ENCODE assay signal across 18 cellular contexts in genomic region chr14:81275305-81275950, GRCh38. TPM values are rescaled to one million over a fixed set of nuclear protein-coding genes. Genes with fewer than 3 reads are reported as not detected.
DNase-seq lines count a peak whose midpoint lies in the region; ATAC-seq and TF ChIP-seq lines count a peak whose summit lies in the region.
"Had no signal": no experiment of that assay in that cellular context is flagged by ENCODE, and none has a peak within 500 bp of the region (broad histone marks: within the 10 kb centered on the region; RNA-seq: fewer than 3 reads in every experiment).

No MANE protein-coding gene starts in this region.

- WGBS in adrenal gland, 4 donors, result 50 to 58% (median 54%) methylated on average over 11 of the region's 11 CpGs
- 63 to 65% methylated on average over 11 of the region's 11 CpGs for WGBS in lower leg skin, 2 donors
- 68 to 80% methylated on average over 8 to 10 of the region's 11 CpGs for WGBS in gastroesophageal sphincter (ENCODE audit: low coverage in 1 of 2), 2 donors

- H3K27me3 Mint-ChIP-seq in T-helper 2 cell treated with Interferon-gamma antibody and Interleukin-4, amounts not matched to agents 5 μg/mL and 100 μg/mL, for 36 hours (ENCODE audit: low read depth), result peaks cover 5% of the 10 kb centered on the region
- H3K27me3 Mint-ChIP-seq: CD4-positive, alpha-beta T cell had no signal

- intact Hi-C loops in dorsolateral prefrontal cortex (cut with DNase I), result no loop called here
- intact Hi-C loops in gastrocnemius medialis (cut with DNase I; ENCODE audit: low total_unique reads), result no loop called here
- intact Hi-C loops in adrenal gland (cut with DNase I), result loop anchor here in 1 of 2 donors (5.0 kb wide), 1 partner anchor 177 kb away; no protein-coding TSS in a partner anchor
- intact Hi-C loops in lower leg skin (cut with DNase I; ENCODE audit: low total_unique reads), result no loop called here

- H3K9me3 Mint-ChIP-seq in T-helper 2 cell treated with Interferon-gamma antibody and Interleukin-4, amounts not matched to agents 5 μg/mL and 100 μg/mL, for 36 hours, result no peaks in the 10 kb centered on the region
- H3K9me3 Mint-ChIP-seq: activated naive CD4-positive, alpha-beta T cell treated with anti-CD3 and anti-CD28 coated beads, Interleukin-2, amount 10 ng/mL, durations not matched to agents 7 days and 5 days; activated T-cell treated with anti-CD3 and anti-CD28 coated beads, Interleukin-2, amount 50 U/mL, for 24 hours; CD4-positive, alpha-beta T cell had no signal

- DNase-seq in dorsolateral prefrontal cortex, result peak in 1 of 10 donors; percentile 7
- DNase-seq in inferior parietal cortex (ENCODE audit: extremely low spot score), result peak; percentile 23
- peak in 1 of 2 donors; percentile 25 for DNase-seq in gastrocnemius medialis
- no peak for DNase-seq in T-helper 2 cell treated with Interferon-gamma antibody and Interleukin-4, amounts not matched to agents 5 μg/mL and 100 μg/mL, for 36 hours (ENCODE audit: low spot score)
- no peak for DNase-seq in adrenal gland
- no peak for DNase-seq in lower leg skin (ENCODE audit: low spot score in 2 of 2)
- DNase-seq: activated naive CD4-positive, alpha-beta T cell treated with anti-CD3 and anti-CD28 coated beads, Interleukin-2, amount 10 ng/mL, durations not matched to agents 7 days and 5 days; activated T-cell treated with anti-CD3 and anti-CD28 coated beads, Interleukin-2, amount 50 U/mL, for 24 hours; CD4-positive, alpha-beta T cell; Karpas-422; NCI-H1930; NCI-H446; T1000 had no signal

- no peak overlapping the region for H3K27ac Mint-ChIP-seq in T-helper 2 cell treated with Interferon-gamma antibody and Interleukin-4, amounts not matched to agents 5 μg/mL and 100 μg/mL, for 36 hours
- H3K27ac Mint-ChIP-seq: activated naive CD4-positive, alpha-beta T cell treated with anti-CD3 and anti-CD28 coated beads, Interleukin-2, amount 10 ng/mL, durations not matched to agents 7 days and 5 days; activated T-cell treated with anti-CD3 and anti-CD28 coated beads, Interleukin-2, amount 50 U/mL, for 24 hours; CD4-positive, alpha-beta T cell had no signal

- H3K27me3 ChIP-seq in DOHH2 (ENCODE audit: control insufficient read depth, low read length) (peaks cover 31% of the 10 kb centered on the region), dorsolateral prefrontal cortex (no peaks in the 10 kb centered on the region), gastrocnemius medialis (no peaks in the 10 kb centered on the region), adrenal gland (no peaks in the 10 kb centered on the region), gastroesophageal sphincter (no peaks in the 10 kb centered on the region)

- no peak overlapping the region for H3K27ac ChIP-seq in DOHH2 (ENCODE audit: low read depth, low read length)
- H3K27ac ChIP-seq in dorsolateral prefrontal cortex, result peak overlapping the region in 32 of 59 donors; percentile 1 to 69 (median 36)
- H3K27ac ChIP-seq in gastrocnemius medialis, result peak overlapping the region; percentile 14 to 56 (median 36)
- no peak overlapping the region for H3K27ac ChIP-seq in adrenal gland
- no peak overlapping the region for H3K27ac ChIP-seq in gastroesophageal sphincter

- H3K4me3 ChIP-seq in DOHH2 (ENCODE audit: low read length), result no peak overlapping the region
- H3K4me3 ChIP-seq in dorsolateral prefrontal cortex, result peak overlapping the region in 40 of 59 donors; percentile 2 to 55 (median 30)
- H3K4me3 ChIP-seq in gastrocnemius medialis, result no peak overlapping the region
- H3K4me3 ChIP-seq in adrenal gland, result no peak overlapping the region
- H3K4me3 ChIP-seq in lower leg skin (ENCODE audit: low read depth, poor library complexity, severe bottlenecking), result no peak overlapping the region
- H3K4me3 ChIP-seq in gastroesophageal sphincter, result no peak overlapping the region

- no peaks in the 10 kb centered on the region for H4K20me1 ChIP-seq in DOHH2 (ENCODE audit: control insufficient read depth, insufficient read depth, low read depth, low read length)

- H3K36me3 ChIP-seq in DOHH2 (ENCODE audit: control insufficient read depth, low read length), result no peaks in the 10 kb centered on the region
- peaks cover 0 to 16% of the 10 kb centered on the region in 2 donors for H3K36me3 ChIP-seq in gastrocnemius medialis
- H3K36me3 ChIP-seq in adrenal gland (replicated peaks in 1 of 2), result no peaks in the 10 kb centered on the region
- no peaks in the 10 kb centered on the region for H3K36me3 ChIP-seq in gastroesophageal sphincter

- TF ChIP-seq CTCF in DOHH2 (IDR thresholded peaks at IDR 0.05; ENCODE audit: low read depth, low read length, poor library complexity, severe bottlenecking) (no peak), dorsolateral prefrontal cortex (IDR thresholded peaks at IDR 0.05 in 54 of 56, conservative IDR thresholded peaks at IDR 0.05 in 2 of 56; ENCODE audit: low read depth in 1 of 56, partially characterized antibody in 56 of 56) (peak in 2 of 56 donors; percentile 15 to 17), gastrocnemius medialis (IDR thresholded peaks at IDR 0.05 in 4 of 5, conservative IDR thresholded peaks at IDR 0.05 in 1 of 5) (no peak), adrenal gland (IDR thresholded peaks at IDR 0.05) (no peak), lower leg skin (IDR thresholded peaks at IDR 0.05) (no peak), gastroesophageal sphincter (IDR thresholded peaks at IDR 0.05) (no peak)

- no peak overlapping the region for H3K4me3 Mint-ChIP-seq in T-helper 2 cell treated with Interferon-gamma antibody and Interleukin-4, amounts not matched to agents 5 μg/mL and 100 μg/mL, for 36 hours
- H3K4me3 Mint-ChIP-seq: activated naive CD4-positive, alpha-beta T cell treated with anti-CD3 and anti-CD28 coated beads, Interleukin-2, amount 10 ng/mL, durations not matched to agents 7 days and 5 days; activated T-cell treated with anti-CD3 and anti-CD28 coated beads, Interleukin-2, amount 50 U/mL, for 24 hours; CD4-positive, alpha-beta T cell had no signal

- no peak for TF ChIP-seq POLR2A in gastrocnemius medialis (IDR thresholded peaks at IDR 0.05)
- TF ChIP-seq POLR2A in adrenal gland (IDR thresholded peaks at IDR 0.05), result no peak
- TF ChIP-seq POLR2A in lower leg skin (IDR thresholded peaks at IDR 0.05), result no peak
- no peak for TF ChIP-seq POLR2A in gastroesophageal sphincter (IDR thresholded peaks at IDR 0.05)

- no peaks in the 10 kb centered on the region for H3K36me3 Mint-ChIP-seq in T-helper 2 cell treated with Interferon-gamma antibody and Interleukin-4, amounts not matched to agents 5 μg/mL and 100 μg/mL, for 36 hours (ENCODE audit: low read depth)
- H3K36me3 Mint-ChIP-seq: activated naive CD4-positive, alpha-beta T cell treated with anti-CD3 and anti-CD28 coated beads, Interleukin-2, amount 10 ng/mL, durations not matched to agents 7 days and 5 days had no signal

- ATAC-seq in gastrocnemius medialis (peak; percentile 39 to 61), gastroesophageal sphincter (no peak)
- ATAC-seq: activated CD4-positive, CD25-positive, alpha-beta regulatory T cell treated with anti-CD3 and anti-CD28 coated beads, Interleukin-2, amount 50 U/mL, for 24 hours; esophagus mucosa; SK-N-SH treated with all-trans-retinoic acid at 6 μM for 48 hours had no signal

- H3K4me2 ChIP-seq in DOHH2 (ENCODE audit: low read length), result peak overlapping the region; percentile 43; the same call in 1 of the 2 replicates

- no peaks in the 10 kb centered on the region for H3K79me2 ChIP-seq in DOHH2 (ENCODE audit: control insufficient read depth, low read length)

- H3K4me1 Mint-ChIP-seq in T-helper 2 cell treated with Interferon-gamma antibody and Interleukin-4, amounts not matched to agents 5 μg/mL and 100 μg/mL, for 36 hours (ENCODE audit: low read depth), result no peaks in the 10 kb centered on the region
- H3K4me1 Mint-ChIP-seq: activated naive CD4-positive, alpha-beta T cell treated with anti-CD3 and anti-CD28 coated beads, Interleukin-2, amount 10 ng/mL, durations not matched to agents 7 days and 5 days had no signal

- H3K4me1 ChIP-seq in DOHH2 (ENCODE audit: control insufficient read depth, low read length) (peaks cover 17% of the 10 kb centered on the region), gastrocnemius medialis (peaks cover 25 to 36% of the 10 kb centered on the region in 2 donors), adrenal gland (replicated peaks in 1 of 2) (no peaks in the 10 kb centered on the region), gastroesophageal sphincter (no peaks in the 10 kb centered on the region)

- TF ChIP-seq EP300 in gastroesophageal sphincter (IDR thresholded peaks at IDR 0.05), result no peak

- H3K9me2 ChIP-seq in DOHH2 (replicated peaks; ENCODE audit: control insufficient read depth, low read length), result no peaks in the 10 kb centered on the region

- H3K9me3 ChIP-seq in DOHH2 (ENCODE audit: control insufficient read depth, insufficient read depth, low read length) (no peaks in the 10 kb centered on the region), gastrocnemius medialis (no peaks in the 10 kb centered on the region), adrenal gland (replicated peaks in 1 of 3) (no peaks in the 10 kb centered on the region), gastroesophageal sphincter (no peaks in the 10 kb centered on the region)

- H3F3A ChIP-seq in DOHH2 (ENCODE audit: control insufficient read depth, insufficient read depth), result no peaks in the 10 kb centered on the region

- in situ Hi-C loops in gastrocnemius medialis (cut with MboI; ENCODE audit: low sequenced_read_pairs in 4 of 4), result no loop called here

RNA-seq across cellular contexts. Expression of gene GTF2A1, which starts 54.7 kb away (rescaled TPM):
- total RNA-seq in dorsolateral prefrontal cortex (10 to 100 TPM; 28.5 to 73.1 (median 53.1) TPM), gastrocnemius medialis (10 to 100 TPM; 20.4 to 38.3 (median 33.2) TPM), adrenal gland (10 to 100 TPM; 18.9 to 51.4 (median 29.4) TPM), lower leg skin (10 to 100 TPM; 32.1 to 39.7 (median 35.5) TPM), gastroesophageal sphincter (10 to 100 TPM; 28.0 to 40.0 (median 30.5) TPM)
- 10 to 100 TPM in 1 of 3 donors, 1 to 10 TPM in 2; 4.3 to 41.2 (median 5.1) TPM for polyA plus RNA-seq in adrenal gland

Comparison
In these comparisons a context has a peak if more than half of its experiments do, and no peak if none do; other contexts are left out.
1. H3K27ac ChIP-seq: peak in dorsolateral prefrontal cortex (32 of 59) and gastrocnemius medialis (4 of 4); none in DOHH2 (single experiment), adrenal gland (0 of 5) and gastroesophageal sphincter (0 of 4).
2. H3K4me3 ChIP-seq: peak in dorsolateral prefrontal cortex (40 of 59); none in DOHH2 (single experiment), gastrocnemius medialis (0 of 4), adrenal gland (0 of 4), lower leg skin (single experiment) and gastroesophageal sphincter (0 of 2).